Comparison of ENCODE assay signal across 1 cellular context in genomic region chr7:79211724-79212123, GRCh38.
TF ChIP-seq lines count a peak whose summit lies in the region.

No MANE protein-coding gene starts in this region.

TF ChIP-seq in HepG2, 621 proteins besides CTCF, POLR2A, EP300 and RAD21 (continued from another document and continues in another):
- TF ChIP-seq ZBTB46 (CRISPR knock-in tag; IDR thresholded peaks at IDR 0.05; ENCODE audit: borderline replicate concordance) (no peak), ZNF317 (CRISPR knock-in tag; IDR thresholded peaks at IDR 0.05) (no peak), REL (CRISPR knock-in tag; conservative IDR thresholded peaks at IDR 0.05) (no peak), GATAD2A (CRISPR knock-in tag; IDR thresholded peaks at IDR 0.05) (peak; percentile 73), ZNF891 (CRISPR knock-in tag; IDR thresholded peaks at IDR 0.05) (no peak), SP1 (IDR thresholded peaks at IDR 0.05) (no peak), SP1 (CRISPR knock-in tag; IDR thresholded peaks at IDR 0.05) (no peak), PTBP1 (IDR thresholded peaks at IDR 0.05; ENCODE audit: low read depth, low read length, poor library complexity, severe bottlenecking) (no peak), ARHGAP35 (CRISPR knock-in tag; IDR thresholded peaks at IDR 0.05; ENCODE audit: borderline replicate concordance) (no peak), TFE3 (CRISPR knock-in tag; IDR thresholded peaks at IDR 0.05) (no peak), ZNF709 (CRISPR knock-in tag; IDR thresholded peaks at IDR 0.05) (no peak), SRSF9 (IDR thresholded peaks at IDR 0.05; ENCODE audit: borderline replicate concordance, insufficient read depth, low read depth, low read length, poor library complexity, severe bottlenecking) (no peak), ZFP1 (CRISPR knock-in tag; IDR thresholded peaks at IDR 0.05) (no peak), SAFB2 (CRISPR knock-in tag; IDR thresholded peaks at IDR 0.05; ENCODE audit: borderline replicate concordance, low read depth) (no peak), HOMEZ (CRISPR knock-in tag; IDR thresholded peaks at IDR 0.05; ENCODE audit: low read depth) (no peak), HOXA5 (CRISPR knock-in tag; IDR thresholded peaks at IDR 0.05) (no peak), HDAC2 (CRISPR knock-in tag; IDR thresholded peaks at IDR 0.05) (no peak), SP2 (CRISPR knock-in tag; IDR thresholded peaks at IDR 0.05) (no peak), ZMAT3 (CRISPR knock-in tag; conservative IDR thresholded peaks at IDR 0.05) (no peak), U2AF1 (optimal IDR thresholded peaks at IDR 0.05; ENCODE audit: low read depth, low read length) (no peak), KLF6 (CRISPR knock-in tag; IDR thresholded peaks at IDR 0.05) (no peak), MED1 (CRISPR knock-in tag; IDR thresholded peaks at IDR 0.05) (0 out of 2 replicates have a peak, but pooled peaks have one; percentile 14), SOX13 (IDR thresholded peaks at IDR 0.05) (no peak), SOX13 (CRISPR knock-in tag; conservative IDR thresholded peaks at IDR 0.05 in 1 of 2, IDR thresholded peaks at IDR 0.05 in 1 of 2) (peak in 1 of 2 experiments; percentile 65; a peak in 1 of 4 replicates), SIX1 (CRISPR knock-in tag; IDR thresholded peaks at IDR 0.05; ENCODE audit: borderline replicate concordance) (no peak), ZNF343 (CRISPR knock-in tag; IDR thresholded peaks at IDR 0.05) (no peak), RFXANK (CRISPR knock-in tag; IDR thresholded peaks at IDR 0.05) (no peak), MED8 (CRISPR knock-in tag; IDR thresholded peaks at IDR 0.05; ENCODE audit: insufficient replicate concordance) (no peak), FOXK2 (IDR thresholded peaks at IDR 0.05) (no peak), TSC22D2 (CRISPR knock-in tag; IDR thresholded peaks at IDR 0.05; ENCODE audit: borderline replicate concordance) (no peak), PRPF4 (IDR thresholded peaks at IDR 0.05; ENCODE audit: low read depth, low read length, poor library complexity, severe bottlenecking) (no peak), ZNF546 (CRISPR knock-in tag; conservative IDR thresholded peaks at IDR 0.05) (no peak), MTA1 (CRISPR knock-in tag; IDR thresholded peaks at IDR 0.05; ENCODE audit: borderline replicate concordance) (no peak), NRL (CRISPR knock-in tag; IDR thresholded peaks at IDR 0.05; ENCODE audit: borderline replicate concordance) (no peak), KMT2A (CRISPR knock-in tag; IDR thresholded peaks at IDR 0.05) (no peak), SP4 (CRISPR knock-in tag; IDR thresholded peaks at IDR 0.05) (no peak), ZNF644 (CRISPR knock-in tag; IDR thresholded peaks at IDR 0.05; ENCODE audit: low read depth) (0 out of 2 replicates have a peak, but pooled peaks have one; percentile 37), GFI1 (CRISPR knock-in tag; IDR thresholded peaks at IDR 0.05; ENCODE audit: borderline replicate concordance) (no peak), ZNF235 (CRISPR knock-in tag; IDR thresholded peaks at IDR 0.05; ENCODE audit: borderline replicate concordance) (no peak), ZNF652 (CRISPR knock-in tag; IDR thresholded peaks at IDR 0.05; ENCODE audit: borderline replicate concordance, low read depth) (no peak), PLRG1 (conservative IDR thresholded peaks at IDR 0.05) (no peak)
- TF ChIP-seq, protein P1, sequence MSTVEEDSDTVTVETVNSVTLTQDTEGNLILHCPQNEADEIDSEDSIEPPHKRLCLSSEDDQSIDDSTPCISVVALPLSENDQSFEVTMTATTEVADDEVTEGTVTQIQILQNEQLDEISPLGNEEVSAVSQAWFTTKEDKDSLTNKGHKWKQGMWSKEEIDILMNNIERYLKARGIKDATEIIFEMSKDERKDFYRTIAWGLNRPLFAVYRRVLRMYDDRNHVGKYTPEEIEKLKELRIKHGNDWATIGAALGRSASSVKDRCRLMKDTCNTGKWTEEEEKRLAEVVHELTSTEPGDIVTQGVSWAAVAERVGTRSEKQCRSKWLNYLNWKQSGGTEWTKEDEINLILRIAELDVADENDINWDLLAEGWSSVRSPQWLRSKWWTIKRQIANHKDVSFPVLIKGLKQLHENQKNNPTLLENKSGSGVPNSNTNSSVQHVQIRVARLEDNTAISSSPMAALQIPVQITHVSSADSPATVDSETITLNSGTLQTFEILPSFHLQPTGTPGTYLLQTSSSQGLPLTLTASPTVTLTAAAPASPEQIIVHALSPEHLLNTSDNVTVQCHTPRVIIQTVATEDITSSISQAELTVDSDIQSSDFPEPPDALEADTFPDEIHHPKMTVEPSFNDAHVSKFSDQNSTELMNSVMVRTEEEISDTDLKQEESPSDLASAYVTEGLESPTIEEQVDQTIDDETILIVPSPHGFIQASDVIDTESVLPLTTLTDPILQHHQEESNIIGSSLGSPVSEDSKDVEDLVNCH (CRISPR knock-in tag; IDR thresholded peaks at IDR 0.05), result no peak
- TF ChIP-seq, protein P2, sequence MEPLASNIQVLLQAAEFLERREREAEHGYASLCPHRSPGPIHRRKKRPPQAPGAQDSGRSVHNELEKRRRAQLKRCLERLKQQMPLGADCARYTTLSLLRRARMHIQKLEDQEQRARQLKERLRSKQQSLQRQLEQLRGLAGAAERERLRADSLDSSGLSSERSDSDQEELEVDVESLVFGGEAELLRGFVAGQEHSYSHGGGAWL (CRISPR knock-in tag; IDR thresholded peaks at IDR 0.05), result no peak
- TF ChIP-seq, protein P3, sequence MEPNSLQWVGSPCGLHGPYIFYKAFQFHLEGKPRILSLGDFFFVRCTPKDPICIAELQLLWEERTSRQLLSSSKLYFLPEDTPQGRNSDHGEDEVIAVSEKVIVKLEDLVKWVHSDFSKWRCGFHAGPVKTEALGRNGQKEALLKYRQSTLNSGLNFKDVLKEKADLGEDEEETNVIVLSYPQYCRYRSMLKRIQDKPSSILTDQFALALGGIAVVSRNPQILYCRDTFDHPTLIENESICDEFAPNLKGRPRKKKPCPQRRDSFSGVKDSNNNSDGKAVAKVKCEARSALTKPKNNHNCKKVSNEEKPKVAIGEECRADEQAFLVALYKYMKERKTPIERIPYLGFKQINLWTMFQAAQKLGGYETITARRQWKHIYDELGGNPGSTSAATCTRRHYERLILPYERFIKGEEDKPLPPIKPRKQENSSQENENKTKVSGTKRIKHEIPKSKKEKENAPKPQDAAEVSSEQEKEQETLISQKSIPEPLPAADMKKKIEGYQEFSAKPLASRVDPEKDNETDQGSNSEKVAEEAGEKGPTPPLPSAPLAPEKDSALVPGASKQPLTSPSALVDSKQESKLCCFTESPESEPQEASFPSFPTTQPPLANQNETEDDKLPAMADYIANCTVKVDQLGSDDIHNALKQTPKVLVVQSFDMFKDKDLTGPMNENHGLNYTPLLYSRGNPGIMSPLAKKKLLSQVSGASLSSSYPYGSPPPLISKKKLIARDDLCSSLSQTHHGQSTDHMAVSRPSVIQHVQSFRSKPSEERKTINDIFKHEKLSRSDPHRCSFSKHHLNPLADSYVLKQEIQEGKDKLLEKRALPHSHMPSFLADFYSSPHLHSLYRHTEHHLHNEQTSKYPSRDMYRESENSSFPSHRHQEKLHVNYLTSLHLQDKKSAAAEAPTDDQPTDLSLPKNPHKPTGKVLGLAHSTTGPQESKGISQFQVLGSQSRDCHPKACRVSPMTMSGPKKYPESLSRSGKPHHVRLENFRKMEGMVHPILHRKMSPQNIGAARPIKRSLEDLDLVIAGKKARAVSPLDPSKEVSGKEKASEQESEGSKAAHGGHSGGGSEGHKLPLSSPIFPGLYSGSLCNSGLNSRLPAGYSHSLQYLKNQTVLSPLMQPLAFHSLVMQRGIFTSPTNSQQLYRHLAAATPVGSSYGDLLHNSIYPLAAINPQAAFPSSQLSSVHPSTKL (CRISPR knock-in tag; IDR thresholded peaks at IDR 0.05), result peak; percentile 77
- TF ChIP-seq, protein P4, sequence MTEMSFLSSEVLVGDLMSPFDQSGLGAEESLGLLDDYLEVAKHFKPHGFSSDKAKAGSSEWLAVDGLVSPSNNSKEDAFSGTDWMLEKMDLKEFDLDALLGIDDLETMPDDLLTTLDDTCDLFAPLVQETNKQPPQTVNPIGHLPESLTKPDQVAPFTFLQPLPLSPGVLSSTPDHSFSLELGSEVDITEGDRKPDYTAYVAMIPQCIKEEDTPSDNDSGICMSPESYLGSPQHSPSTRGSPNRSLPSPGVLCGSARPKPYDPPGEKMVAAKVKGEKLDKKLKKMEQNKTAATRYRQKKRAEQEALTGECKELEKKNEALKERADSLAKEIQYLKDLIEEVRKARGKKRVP (CRISPR knock-in tag; IDR thresholded peaks at IDR 0.05), result peak in 1 of 2 experiments; percentile 91; a peak in 2 of 4 replicates
- TF ChIP-seq, protein P5, sequence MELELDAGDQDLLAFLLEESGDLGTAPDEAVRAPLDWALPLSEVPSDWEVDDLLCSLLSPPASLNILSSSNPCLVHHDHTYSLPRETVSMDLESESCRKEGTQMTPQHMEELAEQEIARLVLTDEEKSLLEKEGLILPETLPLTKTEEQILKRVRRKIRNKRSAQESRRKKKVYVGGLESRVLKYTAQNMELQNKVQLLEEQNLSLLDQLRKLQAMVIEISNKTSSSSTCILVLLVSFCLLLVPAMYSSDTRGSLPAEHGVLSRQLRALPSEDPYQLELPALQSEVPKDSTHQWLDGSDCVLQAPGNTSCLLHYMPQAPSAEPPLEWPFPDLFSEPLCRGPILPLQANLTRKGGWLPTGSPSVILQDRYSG (CRISPR knock-in tag; IDR thresholded peaks at IDR 0.05), result no peak
- TF ChIP-seq, protein P6, sequence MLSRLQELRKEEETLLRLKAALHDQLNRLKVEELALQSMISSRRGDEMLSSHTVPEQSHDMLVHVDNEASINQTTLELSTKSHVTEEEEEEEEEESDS (CRISPR knock-in tag; IDR thresholded peaks at IDR 0.05; ENCODE audit: borderline replicate concordance), result no peak
- TF ChIP-seq, protein P7, sequence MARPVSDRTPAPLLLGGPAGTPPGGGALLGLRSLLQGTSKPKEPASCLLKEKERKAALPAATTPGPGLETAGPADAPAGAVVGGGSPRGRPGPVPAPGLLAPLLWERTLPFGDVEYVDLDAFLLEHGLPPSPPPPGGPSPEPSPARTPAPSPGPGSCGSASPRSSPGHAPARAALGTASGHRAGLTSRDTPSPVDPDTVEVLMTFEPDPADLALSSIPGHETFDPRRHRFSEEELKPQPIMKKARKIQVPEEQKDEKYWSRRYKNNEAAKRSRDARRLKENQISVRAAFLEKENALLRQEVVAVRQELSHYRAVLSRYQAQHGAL (CRISPR knock-in tag; IDR thresholded peaks at IDR 0.05; ENCODE audit: not compliant biosample characterization), result no peak
- TF ChIP-seq, protein P8, sequence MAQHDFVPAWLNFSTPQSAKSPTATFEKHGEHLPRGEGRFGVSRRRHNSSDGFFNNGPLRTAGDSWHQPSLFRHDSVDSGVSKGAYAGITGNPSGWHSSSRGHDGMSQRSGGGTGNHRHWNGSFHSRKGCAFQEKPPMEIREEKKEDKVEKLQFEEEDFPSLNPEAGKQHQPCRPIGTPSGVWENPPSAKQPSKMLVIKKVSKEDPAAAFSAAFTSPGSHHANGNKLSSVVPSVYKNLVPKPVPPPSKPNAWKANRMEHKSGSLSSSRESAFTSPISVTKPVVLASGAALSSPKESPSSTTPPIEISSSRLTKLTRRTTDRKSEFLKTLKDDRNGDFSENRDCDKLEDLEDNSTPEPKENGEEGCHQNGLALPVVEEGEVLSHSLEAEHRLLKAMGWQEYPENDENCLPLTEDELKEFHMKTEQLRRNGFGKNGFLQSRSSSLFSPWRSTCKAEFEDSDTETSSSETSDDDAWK (CRISPR knock-in tag; IDR thresholded peaks at IDR 0.05), result no peak
- TF ChIP-seq, protein P9, sequence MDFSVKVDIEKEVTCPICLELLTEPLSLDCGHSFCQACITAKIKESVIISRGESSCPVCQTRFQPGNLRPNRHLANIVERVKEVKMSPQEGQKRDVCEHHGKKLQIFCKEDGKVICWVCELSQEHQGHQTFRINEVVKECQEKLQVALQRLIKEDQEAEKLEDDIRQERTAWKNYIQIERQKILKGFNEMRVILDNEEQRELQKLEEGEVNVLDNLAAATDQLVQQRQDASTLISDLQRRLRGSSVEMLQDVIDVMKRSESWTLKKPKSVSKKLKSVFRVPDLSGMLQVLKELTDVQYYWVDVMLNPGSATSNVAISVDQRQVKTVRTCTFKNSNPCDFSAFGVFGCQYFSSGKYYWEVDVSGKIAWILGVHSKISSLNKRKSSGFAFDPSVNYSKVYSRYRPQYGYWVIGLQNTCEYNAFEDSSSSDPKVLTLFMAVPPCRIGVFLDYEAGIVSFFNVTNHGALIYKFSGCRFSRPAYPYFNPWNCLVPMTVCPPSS (IDR thresholded peaks at IDR 0.05), result no peak
